18 cellular contexts compared by ENCODE assay signal in genomic region chr4:26384380-26385057, GRCh38.
A peak's percentile ranks its signal among the peaks of the same experiment; 100 is the strongest.
DNase-seq lines count a peak whose midpoint lies in the region; ATAC-seq, FAIRE-seq and TF ChIP-seq lines count a peak whose summit lies in the region.
"Had no signal": no experiment of that assay in that cellular context is flagged by ENCODE, and none has a peak within 500 bp of the region (broad histone marks: within the 10 kb centered on the region; RNA-seq: fewer than 3 reads in every experiment).

No MANE protein-coding gene starts in this region.

- H3K9me3 ChIP-seq in HepG2 (ENCODE audit: low read length), result no peaks in the 10 kb centered on the region
- no peaks in the 10 kb centered on the region for H3K9me3 ChIP-seq in right lobe of liver

- ATAC-seq in HepG2 (no peak), right lobe of liver (no peak), HG03135 (IDR thresholded peaks at IDR 0.05; ENCODE audit: unreplicated experiment) (no peak)
- ATAC-seq: CD8-positive, alpha-beta T cell had no signal

- intact Hi-C loops in HepG2 (cut with micrococcal nuclease; ENCODE audit: unreplicated experiment) (no loop called here), right lobe of liver (cut with DNase I) (no loop called here)

- no TSS peak for BruUV-seq in HepG2 (replicated peaks; lab: Mats Ljungman, UMichigan)

- TF ChIP-seq EP300 in HepG2 (IDR thresholded peaks at IDR 0.05; ENCODE audit: low read depth in 2 of 2, low read length in 2 of 2), result no peak
- TF ChIP-seq EP300 in HepG2 (CRISPR knock-in tag; IDR thresholded peaks at IDR 0.05; ENCODE audit: borderline replicate concordance), result no peak

- no peaks in the 10 kb centered on the region for H3K27me3 ChIP-seq in HepG2 (ENCODE audit: control insufficient read depth in 1 of 2, insufficient read depth in 2 of 2, low read length in 2 of 2)
- no peaks in the 10 kb centered on the region for H3K27me3 ChIP-seq in right lobe of liver
- H3K27me3 ChIP-seq: BLaER1 had no signal

- no peaks in the 10 kb centered on the region for H3K4me1 ChIP-seq in HepG2 (ENCODE audit: insufficient read depth, low read length)
- no peaks in the 10 kb centered on the region for H3K4me1 ChIP-seq in right lobe of liver

- no peak overlapping the region for H2AFZ ChIP-seq in HepG2 (ENCODE audit: low read length)

- no peak for FAIRE-seq in HepG2 (lab: Jason Lieb, UNC)
- peak; percentile 95 for FAIRE-seq in islet of Langerhans (lab: Jason Lieb, UNC)
- FAIRE-seq: GM19239 had no signal

- H3K79me2 ChIP-seq in HepG2 (ENCODE audit: insufficient read depth, low read length), result peaks cover 40% of the 10 kb centered on the region

- TF ChIP-seq CTCF in HepG2 (CRISPR knock-in tag; IDR thresholded peaks at IDR 0.05) (no peak), right lobe of liver (IDR thresholded peaks at IDR 0.05) (no peak)

- H3K4me3 ChIP-seq in HepG2 (replicated peaks in 1 of 3; ENCODE audit: insufficient read depth in 1 of 3, low read depth in 2 of 3, low read length in 3 of 3), result no peak overlapping the region
- no peak overlapping the region for H3K4me3 ChIP-seq in right lobe of liver
- H3K4me3 ChIP-seq: BLaER1 had no signal

- H3K36me3 ChIP-seq in HepG2 (replicated peaks in 1 of 2; ENCODE audit: control insufficient read depth in 1 of 2, insufficient read depth in 2 of 2, low read length in 2 of 2), result peaks cover 2 to 9% of the 10 kb centered on the region in 2 experiments; a peak in 4 of 5 replicates
- H3K36me3 ChIP-seq in right lobe of liver, result peaks cover 0 to 5% (median 0%) of the 10 kb centered on the region in 4 donors

- peaks cover 24% of the 10 kb centered on the region for H4K20me1 ChIP-seq in HepG2 (ENCODE audit: insufficient read depth, low read length)

- DNase-seq in HepG2 (ENCODE audit: low spot score) (no peak), right lobe of liver (no peak), NCI-H69 (lab: John Stamatoyannopoulos, UW) (peak; percentile 17), dedifferentiated amniotic fluid mesenchymal stem cell (ENCODE audit: extremely low spot score) (no peak), DMS 273 treated with DMSO at 0.1 percent for 48 hours (lab: John Stamatoyannopoulos, UW) (no peak)
- DNase-seq: CD8-positive, alpha-beta T cell; DND-41; GDM1; GOT3; NCI-H1436; NCI-H1930; NCI-H345; NCI-H524 treated with DMSO at 0.1 percent for 48 hours had no signal

- CTCF ChIA-PET in HepG2 (lab: Yijun Ruan, JAX; ENCODE audit: low intra/inter-chr PET ratio, low total read pairs), result no interaction called here

- no peak overlapping the region for H3K9ac ChIP-seq in HepG2 (ENCODE audit: insufficient read depth, low read depth, low read length)
- H3K9ac ChIP-seq: BLaER1, KMS-11 had no signal

- WGBS in HepG2 (ENCODE audit: low lambda C conversion rate), result 97% methylated on average over 7 of the region's 7 CpGs
- 73% methylated on average over 7 of the region's 7 CpGs for WGBS in right lobe of liver (ENCODE audit: insufficient coverage, low coverage, low lambda C conversion rate, missing lambda C conversion rate)

- no peak overlapping the region for H3K4me2 ChIP-seq in HepG2 (ENCODE audit: low read depth, low read length)
- H3K4me2 ChIP-seq: BLaER1, KMS-11 had no signal

- POLR2A ChIA-PET in HepG2 (lab: Yijun Ruan, JAX), result no interaction called here

- TF ChIP-seq POLR2A in HepG2 (IDR thresholded peaks at IDR 0.05; ENCODE audit: insufficient read depth in 1 of 2, low read depth in 2 of 2, low read length in 2 of 2) (no peak), right lobe of liver (IDR thresholded peaks at IDR 0.05) (no peak)

- H3K27ac ChIP-seq in HepG2 (ENCODE audit: extremely low read length, insufficient read depth, low read length), result no peak overlapping the region
- H3K27ac ChIP-seq in right lobe of liver, result no peak overlapping the region
- H3K27ac ChIP-seq: BLaER1, KMS-11 had no signal

- no peak for TF ChIP-seq RAD21 in HepG2 (CRISPR knock-in tag; IDR thresholded peaks at IDR 0.05)

- in situ Hi-C loops in HepG2 (cut with HindIII; ENCODE audit: extremely low pct_ligation_motif_present, low pct_unique_long_range_greater_than_20kb), result no loop called here

TF ChIP-seq in HepG2, 621 proteins besides CTCF, POLR2A, EP300 and RAD21:
- peak; percentile 95 for TF ChIP-seq HNRNPK (IDR thresholded peaks at IDR 0.05; ENCODE audit: low read depth, low read length, poor library complexity, severe bottlenecking)
- TF ChIP-seq MIER3 (CRISPR knock-in tag; IDR thresholded peaks at IDR 0.05; ENCODE audit: borderline replicate concordance), result no peak
